Comparison of ENCODE assay signal across 9 cellular contexts in the genomic region with DNA sequence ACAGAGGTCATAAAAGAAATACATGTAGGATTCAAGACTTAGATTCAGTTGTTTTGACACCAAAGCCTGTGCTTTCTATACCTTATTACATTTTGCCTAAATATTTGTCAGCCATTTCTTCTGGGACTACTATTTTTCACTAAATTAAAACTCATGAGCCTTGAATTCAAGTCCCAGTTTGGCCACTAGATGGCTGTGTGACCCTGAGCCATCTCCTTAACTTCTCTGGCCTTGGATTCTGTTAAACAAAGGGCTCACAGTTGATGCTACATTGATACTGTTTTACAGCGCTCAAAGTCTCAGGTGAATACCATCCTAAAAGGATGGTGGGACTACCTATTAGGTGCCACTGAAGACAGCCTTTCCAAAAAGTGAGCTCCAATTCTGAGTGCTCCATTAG. TPM values are rescaled to one million over a fixed set of nuclear protein-coding genes. Genes with fewer than 3 reads are reported as not detected.
DNase-seq lines count a peak whose midpoint lies in the region; ATAC-seq and TF ChIP-seq lines count a peak whose summit lies in the region.
"Had no signal": no experiment of that assay in that cellular context is flagged by ENCODE, and none has a peak within 500 bp of the region (broad histone marks: within the 10 kb centered on the region; RNA-seq: fewer than 3 reads in every experiment).

No MANE protein-coding gene starts in this region.

- ATAC-seq in GM19025 (IDR thresholded peaks at IDR 0.05; ENCODE audit: low read depth, unreplicated experiment) (peak; percentile 57), upper lobe of right lung (peak; percentile 29), HG02970 (IDR thresholded peaks at IDR 0.05; ENCODE audit: low FRiP score, unreplicated experiment) (no peak)

- H3K9me3 ChIP-seq in upper lobe of right lung, result no peaks in the 10 kb centered on the region

- no peaks in the 10 kb centered on the region for H3K4me1 ChIP-seq in upper lobe of right lung

- no peak overlapping the region for H3K4me3 ChIP-seq in fibroblast of villous mesenchyme (ENCODE audit: low read depth, low read length)
- no peak overlapping the region for H3K4me3 ChIP-seq in upper lobe of right lung

- intact Hi-C loops in upper lobe of right lung (cut with DNase I), result no loop called here

- no peaks in the 10 kb centered on the region for H3K36me3 ChIP-seq in upper lobe of right lung

- TF ChIP-seq CTCF in fibroblast of villous mesenchyme (IDR thresholded peaks at IDR 0.05; ENCODE audit: insufficient read depth, low read depth, low read length) (peak; percentile 48), upper lobe of right lung (IDR thresholded peaks at IDR 0.05) (peak; percentile 39)

- no peaks in the 10 kb centered on the region for H3K27me3 ChIP-seq in upper lobe of right lung

- DNase-seq in DMS53 treated with DMSO at 0.1 percent for 48 hours (lab: John Stamatoyannopoulos, UW; ENCODE audit: unreplicated experiment), result peak; percentile 10
- DNase-seq in NCI-H82 treated with DMSO at 0.1 percent for 48 hours (lab: John Stamatoyannopoulos, UW; ENCODE audit: unreplicated experiment), result peak; percentile 83
- DNase-seq in fibroblast of villous mesenchyme (ENCODE audit: low read depth), result peak; percentile 18
- DNase-seq in upper lobe of right lung, result no peak
- DNase-seq in activated effector memory CD4-positive, alpha-beta T cell treated with Interleukin-2 at 50 U/mL for 16 hours, result no peak
- DNase-seq in islet precursor cell, result no peak

- H3K27ac ChIP-seq in upper lobe of right lung, result no peak overlapping the region

RNA-seq across cellular contexts. Expression of a gene that starts 39.6 kb away (rescaled TPM):
- total RNA-seq in fibroblast of villous mesenchyme, result not detected in 2 replicates
- not detected for total RNA-seq in upper lobe of right lung
- total RNA-seq: T-helper 2 cell treated with Interferon-gamma antibody and Interleukin-4, amounts not matched to agents 100 ng/mL and 5 ng/mL, for 36 hours had no signal

Comparison
In these comparisons a context has a peak if more than half of its experiments do, and no peak if none do; other contexts are left out.
1. DNase-seq: peak in DMS53 treated with DMSO at 0.1 percent for 48 hours (single experiment), NCI-H82 treated with DMSO at 0.1 percent for 48 hours (single experiment) and fibroblast of villous mesenchyme (single experiment); none in upper lobe of right lung (single experiment), activated effector memory CD4-positive, alpha-beta T cell treated with Interleukin-2 at 50 U/mL for 16 hours (single experiment) and islet precursor cell (single experiment).